Comparison of ENCODE assay signal across 9 cellular contexts in the genomic region with DNA sequence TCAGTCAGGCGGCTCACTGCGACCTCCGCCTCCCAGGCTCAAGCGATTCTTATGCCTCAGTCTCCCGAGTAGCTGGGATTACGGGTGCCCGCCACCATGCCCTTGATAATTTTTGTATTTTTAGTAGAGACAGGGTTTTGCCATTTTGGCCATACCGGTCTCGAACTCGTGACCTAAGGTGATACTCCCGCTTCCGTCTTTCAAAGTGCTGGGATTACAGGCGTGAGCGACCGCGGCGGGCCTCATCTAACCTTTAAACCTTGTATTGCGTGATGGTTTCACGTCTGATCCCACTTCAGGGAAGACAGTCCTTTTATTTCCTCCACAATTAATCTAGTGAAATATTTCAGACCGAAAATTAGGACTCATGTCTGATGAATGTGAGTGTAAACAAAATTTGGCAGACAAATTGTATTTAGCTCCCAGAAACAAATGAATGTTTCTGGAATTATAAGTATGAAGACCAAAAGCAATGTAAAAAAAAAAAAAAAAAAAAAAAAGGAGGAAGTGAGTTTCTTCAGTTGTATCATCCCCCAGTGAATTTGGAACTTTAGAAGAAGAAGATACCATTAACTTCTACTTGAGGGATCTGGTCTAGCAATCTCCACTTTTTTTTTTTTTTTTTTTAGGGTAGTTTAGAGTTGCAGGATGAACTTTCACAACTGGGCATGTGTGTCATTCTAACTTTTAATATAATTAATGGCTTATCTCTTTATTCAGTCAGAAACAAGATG. TPM values are rescaled to one million over a fixed set of nuclear protein-coding genes. Genes with fewer than 3 reads are reported as not detected.
DNase-seq lines count a peak whose midpoint lies in the region; ATAC-seq and TF ChIP-seq lines count a peak whose summit lies in the region.
"Had no signal": no experiment of that assay in that cellular context is flagged by ENCODE, and none has a peak within 500 bp of the region (broad histone marks: within the 10 kb centered on the region; RNA-seq: fewer than 3 reads in every experiment).

No MANE protein-coding gene starts in this region.

- CTCF ChIA-PET in activated CD8-positive, alpha-beta T cell treated with anti-CD3 and anti-CD28 coated beads, Interleukin-2, amount 10 ng/mL, durations not matched to agents 7 days and 5 days (lab: Charles Lee), result interaction anchor here (0.9 to 1.7 kb wide), 4 partner anchors 22 to 97 kb away, joined by 3 to 7 read pairs (median 3); no protein-coding TSS in a partner anchor

- H3K27me3 Mint-ChIP-seq in activated CD8-positive, alpha-beta T cell treated with anti-CD3 and anti-CD28 coated beads, Interleukin-2, amount 10 ng/mL, durations not matched to agents 7 days and 5 days (ENCODE audit: low read depth), result peaks cover 4% of the 10 kb centered on the region

- POLR2A ChIA-PET in activated CD8-positive, alpha-beta T cell treated with anti-CD3 and anti-CD28 coated beads, Interleukin-2, amount 10 ng/mL, durations not matched to agents 7 days and 5 days (lab: Charles Lee), result interaction anchor here (3.4 kb wide), 1 partner anchor 78 kb away, joined by 27 read pairs; a partner anchor contains a TSS

- 0 out of 2 replicates have a peak, but pooled peaks cover 7% of the 10 kb centered on the region for H3K4me1 ChIP-seq in HUES48 (ENCODE audit: control insufficient read depth, insufficient read depth, low read length)
- H3K4me1 ChIP-seq in mesodermal cell (ENCODE audit: control insufficient read depth, insufficient read depth, low read length, poor library complexity, severe bottlenecking), result peaks cover 8% of the 10 kb centered on the region

- TF ChIP-seq CTCF in C4-2B (conservative IDR thresholded peaks at IDR 0.05), result no peak

- H3K27ac Mint-ChIP-seq in activated CD8-positive, alpha-beta T cell treated with anti-CD3 and anti-CD28 coated beads, Interleukin-2, amount 10 ng/mL, durations not matched to agents 7 days and 5 days, result peak overlapping the region; percentile 100

- H3K36me3 ChIP-seq in HUES48 (ENCODE audit: control insufficient read depth, insufficient read depth, low read length) (peaks cover 38% of the 10 kb centered on the region), mesodermal cell (ENCODE audit: control insufficient read depth, insufficient read depth, low read length) (peaks cover 31% of the 10 kb centered on the region)

- H3K36me3 Mint-ChIP-seq in activated CD8-positive, alpha-beta T cell treated with anti-CD3 and anti-CD28 coated beads, Interleukin-2, amount 10 ng/mL, durations not matched to agents 7 days and 5 days (ENCODE audit: low read depth), result peaks cover 33% of the 10 kb centered on the region

- H3K9ac ChIP-seq in HUES48 (ENCODE audit: low read depth, low read length), result no peak overlapping the region

- no peaks in the 10 kb centered on the region for H3K27me3 ChIP-seq in HUES48 (ENCODE audit: control insufficient read depth, insufficient read depth, low read length)

- no peak for ATAC-seq in activated CD8-positive, alpha-beta T cell treated with anti-CD3 and anti-CD28 coated beads, Interleukin-2, amount 10 ng/mL, durations not matched to agents 7 days and 5 days
- no peak for ATAC-seq in HG03196 (IDR thresholded peaks at IDR 0.05; ENCODE audit: unreplicated experiment)
- ATAC-seq in GM21786 (IDR thresholded peaks at IDR 0.05; ENCODE audit: unreplicated experiment), result no peak
- ATAC-seq in GM19328 (IDR thresholded peaks at IDR 0.05; ENCODE audit: unreplicated experiment), result no peak

- no peaks in the 10 kb centered on the region for H3K9me3 Mint-ChIP-seq in activated CD8-positive, alpha-beta T cell treated with anti-CD3 and anti-CD28 coated beads, Interleukin-2, amount 10 ng/mL, durations not matched to agents 7 days and 5 days (ENCODE audit: insufficient read depth)

- H3K9me3 ChIP-seq in HUES48 (ENCODE audit: control insufficient read depth, insufficient read depth, low read length) (no peaks in the 10 kb centered on the region), mesodermal cell (ENCODE audit: control insufficient read depth, low read length) (no peaks in the 10 kb centered on the region)

- peaks cover 37% of the 10 kb centered on the region for H3K4me1 Mint-ChIP-seq in activated CD8-positive, alpha-beta T cell treated with anti-CD3 and anti-CD28 coated beads, Interleukin-2, amount 10 ng/mL, durations not matched to agents 7 days and 5 days (ENCODE audit: low read depth)

- peak overlapping the region; percentile 92 for H3K4me3 Mint-ChIP-seq in activated CD8-positive, alpha-beta T cell treated with anti-CD3 and anti-CD28 coated beads, Interleukin-2, amount 10 ng/mL, durations not matched to agents 7 days and 5 days

- H3K4me3 ChIP-seq in HUES48 (ENCODE audit: low read depth, low read length) (peak overlapping the region; percentile 94), mesodermal cell (ENCODE audit: extremely low read depth, insufficient read depth, low read length, poor library complexity, severe bottlenecking) (peak overlapping the region; percentile 93)

- WGBS in mesodermal cell (ENCODE audit: insufficient coverage in 2 of 2), 2 experiments, result 82 to 94% methylated on average over 17 to 19 of the region's 20 CpGs

- H3K27ac ChIP-seq in C4-2B (peak overlapping the region; percentile 87), HUES48 (ENCODE audit: low read depth, low read length) (no peak overlapping the region), mesodermal cell (ENCODE audit: low read depth, low read length, severe bottlenecking) (no peak overlapping the region)

- DNase-seq in activated CD8-positive, alpha-beta T cell treated with anti-CD3 and anti-CD28 coated beads, Interleukin-2, amount 10 ng/mL, durations not matched to agents 7 days and 5 days, result no peak
- no peak for DNase-seq in HCEC 1CT
- DNase-seq: NCI-H526 had no signal

RNA-seq across cellular contexts. Expression of a gene that starts 1.6 kb away (rescaled TPM):
- total RNA-seq in activated CD8-positive, alpha-beta T cell treated with anti-CD3 and anti-CD28 coated beads, Interleukin-2, amount 10 ng/mL, durations not matched to agents 7 days and 5 days, result 10 to 100 TPM; 38.2 to 39.7 TPM
- polyA plus RNA-seq in mesodermal cell (2013, experiment 1 of 2), result 40.1 TPM
- 37.2 TPM for polyA plus RNA-seq in mesodermal cell (2013, experiment 2 of 2)
